ENCODE assay signal across 8 cellular contexts in the genomic region with DNA sequence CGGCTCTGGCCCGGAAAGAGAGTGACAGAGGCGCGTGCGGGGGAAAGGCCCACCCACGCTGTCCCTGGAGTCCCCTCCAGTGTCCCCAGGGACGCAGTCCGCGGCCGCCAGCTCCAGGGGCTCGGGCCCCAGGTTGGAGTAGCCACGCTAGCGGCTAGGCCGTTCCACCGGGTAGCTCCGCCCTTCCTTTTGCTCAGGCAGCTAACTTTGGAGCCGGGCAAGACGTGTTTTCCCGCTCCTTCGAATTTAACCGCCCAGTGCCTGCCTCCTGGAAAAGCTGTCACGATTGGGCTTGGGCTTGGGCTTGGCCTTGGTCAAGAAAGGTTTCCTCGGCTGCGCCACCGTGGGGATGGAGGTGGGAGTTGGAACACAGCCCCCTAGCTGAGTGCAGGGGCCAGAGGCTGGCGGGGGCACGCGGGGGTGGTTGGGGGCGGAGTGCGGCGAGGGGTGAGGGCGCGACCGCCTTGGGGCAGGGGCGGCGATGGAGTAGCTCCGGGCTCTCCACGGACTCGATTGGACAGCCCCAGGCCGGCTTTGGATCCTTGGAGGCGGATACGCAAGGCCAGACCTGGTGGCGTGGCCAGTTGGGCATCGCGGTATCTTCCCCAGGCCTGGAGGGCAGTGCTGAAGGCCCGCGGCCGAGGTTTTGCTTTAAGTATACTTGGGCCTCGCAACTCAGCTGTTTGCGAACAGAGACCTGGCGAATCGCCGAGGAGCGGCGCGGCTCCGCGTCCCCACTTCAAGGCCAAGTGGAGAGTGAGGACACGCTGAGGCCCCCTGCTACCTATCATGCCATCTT. TPM values are rescaled to one million over a fixed set of nuclear protein-coding genes. Genes with fewer than 3 reads are reported as not detected.
DNase-seq lines count a peak whose midpoint lies in the region; ATAC-seq and TF ChIP-seq lines count a peak whose summit lies in the region.

No MANE protein-coding gene starts in this region.

- intact Hi-C loops in PC-9 (cut with micrococcal nuclease; ENCODE audit: unreplicated experiment): no loop called here

- H3F3A ChIP-seq in OCI-LY1 (ENCODE audit: insufficient read depth, low read length) (0 out of 2 replicates have a peak, but pooled peaks cover 7% of the 10 kb centered on the region), PC-9 (ENCODE audit: insufficient read depth, low read depth) (no peaks in the 10 kb centered on the region)

- TF ChIP-seq CTCF in GM20000 (IDR thresholded peaks at IDR 0.05; ENCODE audit: extremely low read depth, missing control alignments) (no peak), OCI-LY1 (IDR thresholded peaks at IDR 0.05; ENCODE audit: low read length) (no peak), endothelial cell (IDR thresholded peaks at IDR 0.05; ENCODE audit: unreplicated experiment) (no peak), nephron (IDR thresholded peaks at IDR 0.05; ENCODE audit: unreplicated experiment in 3 of 3) (no peak), PC-9 (conservative IDR thresholded peaks at IDR 0.05) (no peak)

- H3K9ac ChIP-seq in OCI-LY1 (ENCODE audit: low read length): peak overlapping the region; percentile 67

- H4K20me1 ChIP-seq in OCI-LY1 (ENCODE audit: insufficient read depth, low read length) (no peaks in the 10 kb centered on the region), PC-9 (ENCODE audit: insufficient read depth) (no peaks in the 10 kb centered on the region)

- H3K4me2 ChIP-seq in OCI-LY1 (ENCODE audit: low read length): peak overlapping the region; percentile 76
- H3K4me2 ChIP-seq in PC-9: no peak overlapping the region

- H3K79me2 ChIP-seq in OCI-LY1 (ENCODE audit: insufficient read depth, low read length): no peaks in the 10 kb centered on the region
- no peaks in the 10 kb centered on the region for H3K79me2 ChIP-seq in PC-9 (ENCODE audit: low read depth)

- POLR2A ChIA-PET in PC-9 (lab: Charles Lee; ENCODE audit: unreplicated experiment): no interaction called here

- H3K27me3 Mint-ChIP-seq in endothelial cell (ENCODE audit: unreplicated experiment): peaks cover 28% of the 10 kb centered on the region
- H3K27me3 Mint-ChIP-seq in nephron (ENCODE audit: low read depth): peaks cover 100% of the 10 kb centered on the region

- H3K9me2 ChIP-seq in OCI-LY1 (ENCODE audit: low read depth, low read length) (no peaks in the 10 kb centered on the region), PC-9 (ENCODE audit: insufficient read depth) (no peaks in the 10 kb centered on the region)

- no peak overlapping the region for H3K27ac Mint-ChIP-seq in endothelial cell (ENCODE audit: unreplicated experiment)
- no peak overlapping the region for H3K27ac Mint-ChIP-seq in nephron

- CTCF ChIA-PET in PC-9 (lab: Charles Lee): no interaction called here

- H2AFZ ChIP-seq in OCI-LY1 (ENCODE audit: low read length): no peak overlapping the region
- H2AFZ ChIP-seq in PC-9: no peak overlapping the region

- H3K4me3 Mint-ChIP-seq in endothelial cell (ENCODE audit: unreplicated experiment) (peak overlapping the region; percentile 82), nephron (peak overlapping the region; percentile 70 to 79 (median 72))

- DNase-seq in GM20000 (ENCODE audit: low spot score): peak; percentile 51
- DNase-seq in endothelial cell (ENCODE audit: low spot score): peak; percentile 44
- DNase-seq in OCI-M1 (lab: John Stamatoyannopoulos, UW): no peak
- DNase-seq in PC-9: no peak
- DNase-seq in NCI-H2171 treated with DMSO at 0.1 percent for 48 hours (lab: John Stamatoyannopoulos, UW): no peak

- H3K9me3 Mint-ChIP-seq in endothelial cell (ENCODE audit: unreplicated experiment) (no peaks in the 10 kb centered on the region), nephron (no peaks in the 10 kb centered on the region)

- ATAC-seq in GM21723 (IDR thresholded peaks at IDR 0.05; ENCODE audit: unreplicated experiment): no peak

- H3K4me3 ChIP-seq in OCI-LY1 (ENCODE audit: low read depth, low read length, poor library complexity, severe bottlenecking): peak overlapping the region; percentile 66
- no peak overlapping the region for H3K4me3 ChIP-seq in PC-9

- H3K9me3 ChIP-seq in OCI-LY1 (ENCODE audit: low read length) (no peaks in the 10 kb centered on the region), PC-9 (ENCODE audit: insufficient read depth, low read depth) (no peaks in the 10 kb centered on the region)

- H3K27me3 ChIP-seq in OCI-LY1 (ENCODE audit: insufficient read depth, low read length) (no peaks in the 10 kb centered on the region), PC-9 (ENCODE audit: insufficient read depth, low read depth) (peaks cover 59% of the 10 kb centered on the region)

- peaks cover 45% of the 10 kb centered on the region for H3K4me1 ChIP-seq in OCI-LY1 (ENCODE audit: insufficient read depth, low read length, severe bottlenecking)
- no peaks in the 10 kb centered on the region for H3K4me1 ChIP-seq in PC-9 (replicated peaks; ENCODE audit: insufficient read depth)

- H3K36me3 ChIP-seq in OCI-LY1 (ENCODE audit: insufficient read depth, low read length) (no peaks in the 10 kb centered on the region), PC-9 (ENCODE audit: low read depth) (no peaks in the 10 kb centered on the region)

- H3K36me3 Mint-ChIP-seq in endothelial cell (ENCODE audit: low read depth, unreplicated experiment) (no peaks in the 10 kb centered on the region), nephron (ENCODE audit: low read depth) (no peaks in the 10 kb centered on the region)

- no peak overlapping the region for H3K27ac ChIP-seq in OCI-LY1 (ENCODE audit: low read depth, low read length, poor library complexity, severe bottlenecking)
- no peak overlapping the region for H3K27ac ChIP-seq in PC-9

- BruUV-seq in PC-9 (replicated peaks; lab: Mats Ljungman, UMichigan): no TSS peak

- peaks cover 17% of the 10 kb centered on the region for H3K4me1 Mint-ChIP-seq in endothelial cell (ENCODE audit: unreplicated experiment)
- H3K4me1 Mint-ChIP-seq in nephron: peaks cover 26% of the 10 kb centered on the region

RNA-seq across cellular contexts. Expression of gene LINC00237, which starts 4.5 kb away (rescaled TPM):
- total RNA-seq in endothelial cell (ENCODE audit: unreplicated experiment) (not detected), PC-9 (2021) (not detected in 2 replicates)

RNA-seq across cellular contexts. Expression of gene KIZ, which starts 24.2 kb away (rescaled TPM):
- total RNA-seq in endothelial cell (ENCODE audit: unreplicated experiment) (15.0 TPM), PC-9 (2021) (17.2 and 21.5 TPM in 2 replicates)

Comparison
In these comparisons a context has a peak if more than half of its experiments do, and no peak if none do; other contexts are left out.
1. DNase-seq: peak in GM20000 (single experiment) and endothelial cell (single experiment); none in OCI-M1 (single experiment), PC-9 (0 of 2) and NCI-H2171 treated with DMSO at 0.1 percent for 48 hours (single experiment).